Comparison of ENCODE assay signal across 19 cellular contexts in the genomic region with DNA sequence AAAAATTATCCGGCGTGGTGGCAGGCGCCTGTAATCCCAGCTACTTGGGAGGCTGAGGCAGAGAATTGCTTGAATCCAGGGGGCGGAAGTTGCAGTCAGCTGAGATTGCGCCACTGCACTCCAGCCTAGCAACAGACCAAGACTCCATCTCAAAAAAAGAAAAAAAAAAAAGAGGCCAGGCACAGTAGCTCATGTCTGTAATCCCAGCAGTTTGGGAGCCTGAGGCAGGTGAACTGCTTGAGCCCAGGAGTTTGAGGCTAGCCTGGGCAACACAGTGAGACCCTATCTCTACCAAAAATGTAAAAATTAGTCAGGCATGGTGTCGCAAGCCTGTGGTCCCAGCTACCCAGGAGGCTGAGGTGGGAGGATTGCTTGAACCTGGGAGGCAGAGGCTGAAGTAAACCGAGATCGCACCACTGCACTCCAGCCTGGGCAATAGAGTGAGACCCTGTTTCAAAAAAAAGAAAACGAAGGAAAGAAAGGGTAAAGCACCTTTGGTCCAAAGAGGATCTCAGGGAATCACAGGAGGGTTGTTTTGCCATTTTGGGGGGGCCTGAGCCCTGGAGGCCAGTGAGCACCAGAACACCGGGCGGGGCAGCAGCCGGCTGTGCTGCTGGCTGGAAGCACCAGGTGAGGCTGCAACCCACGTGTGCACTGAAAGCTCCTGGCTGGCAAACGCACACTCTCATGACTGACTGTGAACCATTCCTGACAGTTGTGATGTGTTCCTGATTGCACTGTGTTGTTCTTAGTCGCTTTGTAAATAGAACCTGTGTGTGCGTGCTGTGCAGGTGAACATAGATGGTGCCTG. TPM values are rescaled to one million over a fixed set of nuclear protein-coding genes. Genes with fewer than 3 reads are reported as not detected.
A peak's percentile ranks its signal among the peaks of the same experiment; 100 is the strongest.
DNase-seq lines count a peak whose midpoint lies in the region; ATAC-seq, FAIRE-seq and TF ChIP-seq lines count a peak whose summit lies in the region.
"Had no signal": no experiment of that assay in that cellular context is flagged by ENCODE, and none has a peak within 500 bp of the region (broad histone marks: within the 10 kb centered on the region; RNA-seq: fewer than 3 reads in every experiment).

No MANE protein-coding gene starts in this region.

- H3K9me2 ChIP-seq in PC-3 (replicated peaks; ENCODE audit: low read length) = no peaks in the 10 kb centered on the region

- BruUV-seq in PC-3 (replicated peaks; lab: Mats Ljungman, UMichigan) = no TSS peak
- BruUV-seq in HepG2 (replicated peaks; lab: Mats Ljungman, UMichigan) = no TSS peak

- TF ChIP-seq POLR2A in HepG2 (IDR thresholded peaks at IDR 0.05; ENCODE audit: insufficient read depth in 1 of 2, low read depth in 2 of 2, low read length in 2 of 2) = no peak

- H2AFZ ChIP-seq in PC-3 (ENCODE audit: low read length) (peak overlapping the region; percentile 70), HepG2 (ENCODE audit: low read length) (no peak overlapping the region)

- H3K27ac ChIP-seq in PC-3 (ENCODE audit: low read length) = no peak overlapping the region
- no peak overlapping the region for H3K27ac ChIP-seq in HepG2 (ENCODE audit: extremely low read length, insufficient read depth, low read length)
- H3K27ac ChIP-seq: brain microvascular endothelial cell, KMS-11, SK-N-MC, WERI-Rb-1 had no signal

- in situ Hi-C loops in HepG2 (cut with HindIII; ENCODE audit: extremely low pct_ligation_motif_present, low pct_unique_long_range_greater_than_20kb) = no loop called here

- FAIRE-seq in HepG2 (lab: Jason Lieb, UNC) = peak; percentile 8
- FAIRE-seq: islet of Langerhans had no signal

- no peak overlapping the region for H3K9ac ChIP-seq in PC-3 (ENCODE audit: low read length)
- no peak overlapping the region for H3K9ac ChIP-seq in HepG2 (ENCODE audit: insufficient read depth, low read depth, low read length)
- H3K9ac ChIP-seq: KMS-11 had no signal

- H3K36me3 ChIP-seq in PC-3 (ENCODE audit: low read depth, low read length) (no peaks in the 10 kb centered on the region), HepG2 (replicated peaks in 1 of 2; ENCODE audit: control insufficient read depth in 1 of 2, insufficient read depth in 2 of 2, low read length in 2 of 2) (no peaks in the 10 kb centered on the region)
- H3K36me3 ChIP-seq: brain microvascular endothelial cell, WERI-Rb-1 had no signal

- H3K4me3 ChIP-seq in PC-3 (ENCODE audit: low read length) (peak overlapping the region; percentile 56), HepG2 (replicated peaks in 1 of 3; ENCODE audit: insufficient read depth in 1 of 3, low read depth in 2 of 3, low read length in 3 of 3) (0 out of 6 replicates have a peak overlapping the region, but pooled peaks of 1 of the 3 experiments have one; percentile 31)
- H3K4me3 ChIP-seq: SK-N-MC had no signal

- no peak for TF ChIP-seq CTCF in PC-3 (conservative IDR thresholded peaks at IDR 0.05; ENCODE audit: low read depth, low read length)
- no peak for TF ChIP-seq CTCF in HepG2 (CRISPR knock-in tag; IDR thresholded peaks at IDR 0.05)

- CTCF ChIA-PET in PC-3 (lab: Charles Lee) = no interaction called here
- CTCF ChIA-PET in HepG2 (lab: Yijun Ruan, JAX; ENCODE audit: low intra/inter-chr PET ratio, low total read pairs) = no interaction called here

- H4K20me1 ChIP-seq in PC-3 (ENCODE audit: low read length) = no peaks in the 10 kb centered on the region
- no peaks in the 10 kb centered on the region for H4K20me1 ChIP-seq in HepG2 (ENCODE audit: insufficient read depth, low read length)

- H3K79me2 ChIP-seq in PC-3 (ENCODE audit: low read length) (no peaks in the 10 kb centered on the region), HepG2 (ENCODE audit: insufficient read depth, low read length) (no peaks in the 10 kb centered on the region)

- ATAC-seq in PC-3 (peak; percentile 76), HepG2 (peak; percentile 49), GM21723 (IDR thresholded peaks at IDR 0.05; ENCODE audit: unreplicated experiment) (no peak)

- no peak for TF ChIP-seq EP300 in HepG2 (IDR thresholded peaks at IDR 0.05; ENCODE audit: low read depth in 2 of 2, low read length in 2 of 2)
- no peak for TF ChIP-seq EP300 in HepG2 (CRISPR knock-in tag; IDR thresholded peaks at IDR 0.05; ENCODE audit: borderline replicate concordance)

- H3K4me2 ChIP-seq in PC-3 (ENCODE audit: low read length) (peak overlapping the region; percentile 84), HepG2 (ENCODE audit: low read depth, low read length) (peak overlapping the region; percentile 46)
- H3K4me2 ChIP-seq: KMS-11 had no signal

- H3K27me3 ChIP-seq in PC-3 (ENCODE audit: low read length) (no peaks in the 10 kb centered on the region), HepG2 (ENCODE audit: control insufficient read depth in 1 of 2, insufficient read depth in 2 of 2, low read length in 2 of 2) (peaks cover 7 to 53% of the 10 kb centered on the region in 2 experiments; a peak in 4 of 5 replicates)

- no peaks in the 10 kb centered on the region for H3F3A ChIP-seq in PC-3 (ENCODE audit: low read length, unreplicated experiment)

- no peaks in the 10 kb centered on the region for H3K9me3 ChIP-seq in PC-3 (ENCODE audit: low read length)
- no peaks in the 10 kb centered on the region for H3K9me3 ChIP-seq in HepG2 (ENCODE audit: low read length)

- POLR2A ChIA-PET in PC-3 (lab: Charles Lee; ENCODE audit: unreplicated experiment) = interaction anchor here (0.6 kb wide), 1 partner anchor 14 kb away, joined by 3 read pairs; no protein-coding TSS in a partner anchor
- POLR2A ChIA-PET in HepG2 (lab: Yijun Ruan, JAX) = interaction anchor here (0.7 kb wide), 1 partner anchor 37 kb away, joined by 5 read pairs; no protein-coding TSS in a partner anchor

- TF ChIP-seq RAD21 in HepG2 (CRISPR knock-in tag; IDR thresholded peaks at IDR 0.05) = no peak

- WGBS in HepG2 (ENCODE audit: low lambda C conversion rate) = 42% methylated on average over 14 of the region's 16 CpGs

- intact Hi-C loops in PC-3 (cut with micrococcal nuclease) = no loop called here
- intact Hi-C loops in HepG2 (cut with micrococcal nuclease; ENCODE audit: unreplicated experiment) = no loop called here

- DNase-seq in COR-L47 (lab: John Stamatoyannopoulos, UW) = peak; percentile 93
- DNase-seq in MV-4-11 (lab: John Stamatoyannopoulos, UW) = peak; percentile 10
- peak; percentile 55 for DNase-seq in PC-3
- DNase-seq in HepG2 (ENCODE audit: low spot score) = no peak
- DNase-seq in HK-2 (ENCODE audit: unreplicated experiment) = no peak
- DNase-seq in NCI-H226 = no peak
- no peak for DNase-seq in GM19238 (ENCODE audit: insufficient read length, low spot score)
- DNase-seq: AML-193; brain microvascular endothelial cell; effector CD4-positive, alpha-beta T cell; NK-92 treated with Interleukin-12 subunit alpha and Interleukin-12 subunit beta, amount 100 ng/mL, for 24 hours; stimulated activated CD4-positive, alpha-beta T cell treated with anti-CD3 and anti-CD28 coated beads, Interleukin-2, amount 100 ng/mL, for 48 hours; WERI-Rb-1 had no signal

- peaks cover 10% of the 10 kb centered on the region; the same call in 1 of the 2 replicates for H3K4me1 ChIP-seq in PC-3 (ENCODE audit: insufficient read depth, low read length)
- peaks cover 12% of the 10 kb centered on the region for H3K4me1 ChIP-seq in HepG2 (ENCODE audit: insufficient read depth, low read length)

RNA-seq across cellular contexts. Expression of gene HS3ST6, which starts 18.4 kb away (rescaled TPM):
- not detected in 2 replicates for total RNA-seq in PC-3 (2014; rRNA removed)
- total RNA-seq in HepG2 (2016; rRNA removed; fragmentation: Illumina TruSeq; extraction: Trizol) = not detected in 2 replicates
- not detected in 2 replicates for total RNA-seq in HepG2 (2016; cell fraction: cytosol; rRNA removed; fragmentation: Illumina TruSeq; extraction: Trizol; ENCODE audit: low read depth)
- total RNA-seq in HepG2 (2016; cell fraction: insoluble cytoplasmic fraction; rRNA removed; fragmentation: Illumina TruSeq; extraction: Trizol) = not detected in 2 replicates
- total RNA-seq in HepG2 (2016; cell fraction: membrane; rRNA removed; fragmentation: Illumina TruSeq; extraction: Trizol) = not detected in 2 replicates
- not detected in 2 replicates for total RNA-seq in HepG2 (2016; cell fraction: nucleus; rRNA removed; fragmentation: Illumina TruSeq; extraction: Trizol)
- polyA plus RNA-seq in HepG2 (2011; rRNA removed) = not detected in 2 replicates
- polyA plus RNA-seq in HepG2 (2011; cell fraction: cytosol; rRNA removed) = not detected in 2 replicates
- not detected in 2 replicates for polyA plus RNA-seq in HepG2 (2011; cell fraction: nucleus; rRNA removed)
- polyA plus RNA-seq in HepG2 (2012) = not detected in 2 replicates
- not detected in 2 replicates for polyA plus RNA-seq in HepG2 (2016; cell fraction: cytosol; fragmentation: Illumina TruSeq; extraction: Trizol; ENCODE audit: low read depth)
- not detected in 2 replicates for polyA plus RNA-seq in HepG2 (2016; cell fraction: insoluble cytoplasmic fraction; fragmentation: Illumina TruSeq; extraction: Trizol; ENCODE audit: low read depth)
- polyA plus RNA-seq in HepG2 (2016; cell fraction: membrane; fragmentation: Illumina TruSeq; extraction: Trizol; ENCODE audit: low read depth) = not detected in 2 replicates
- not detected in 2 replicates for polyA plus RNA-seq in HepG2 (2016; cell fraction: nucleus; fragmentation: Illumina TruSeq; extraction: Trizol; ENCODE audit: insufficient read depth, low read depth)
- not detected in 2 replicates for polyA minus RNA-seq in HepG2 (2011; rRNA and poly(A)+ RNA removed; ENCODE audit: low replicate concordance)
- polyA minus RNA-seq in HepG2 (2011; cell fraction: cytosol; rRNA and poly(A)+ RNA removed) = not detected in 2 replicates
- polyA minus RNA-seq in HepG2 (2011; cell fraction: nucleus; rRNA and poly(A)+ RNA removed) = not detected in 2 replicates
- total RNA-seq: fibroblast of villous mesenchyme, myocyte had no signal

RNA-seq across cellular contexts. Expression of gene MEIOB, which starts 27.9 kb away (rescaled TPM):
- total RNA-seq in PC-3 (2014; rRNA removed) = not detected in 2 replicates
- not detected in 2 replicates for total RNA-seq in HepG2 (2016; rRNA removed; fragmentation: Illumina TruSeq; extraction: Trizol)
- not detected in 2 replicates for total RNA-seq in HepG2 (2016; cell fraction: cytosol; rRNA removed; fragmentation: Illumina TruSeq; extraction: Trizol; ENCODE audit: low read depth)
- total RNA-seq in HepG2 (2016; cell fraction: insoluble cytoplasmic fraction; rRNA removed; fragmentation: Illumina TruSeq; extraction: Trizol) = not detected in 2 replicates
- not detected in 2 replicates for total RNA-seq in HepG2 (2016; cell fraction: membrane; rRNA removed; fragmentation: Illumina TruSeq; extraction: Trizol)
- not detected in 2 replicates for total RNA-seq in HepG2 (2016; cell fraction: nucleus; rRNA removed; fragmentation: Illumina TruSeq; extraction: Trizol)
- 0.05 and 0.17 TPM in 2 replicates for polyA plus RNA-seq in HepG2 (2011; rRNA removed)
- 0.09 TPM in 1 of 2 replicates, not detected in the other for polyA plus RNA-seq in HepG2 (2011; cell fraction: cytosol; rRNA removed)
- 0.31 and 0.38 TPM in 2 replicates for polyA plus RNA-seq in HepG2 (2011; cell fraction: nucleus; rRNA removed)
- 0.16 TPM in 1 of 2 replicates, not detected in the other for polyA plus RNA-seq in HepG2 (2012)
- not detected in 2 replicates for polyA plus RNA-seq in HepG2 (2016; cell fraction: cytosol; fragmentation: Illumina TruSeq; extraction: Trizol; ENCODE audit: low read depth)
- 0.13 TPM in 1 of 2 replicates, not detected in the other for polyA plus RNA-seq in HepG2 (2016; cell fraction: insoluble cytoplasmic fraction; fragmentation: Illumina TruSeq; extraction: Trizol; ENCODE audit: low read depth)
- not detected in 2 replicates for polyA plus RNA-seq in HepG2 (2016; cell fraction: membrane; fragmentation: Illumina TruSeq; extraction: Trizol; ENCODE audit: low read depth)
- not detected in 2 replicates for polyA plus RNA-seq in HepG2 (2016; cell fraction: nucleus; fragmentation: Illumina TruSeq; extraction: Trizol; ENCODE audit: insufficient read depth, low read depth)
- polyA minus RNA-seq in HepG2 (2011; rRNA and poly(A)+ RNA removed; ENCODE audit: low replicate concordance) = 0.44 TPM in 1 of 2 replicates, not detected in the other
- polyA minus RNA-seq in HepG2 (2011; cell fraction: cytosol; rRNA and poly(A)+ RNA removed) = not detected in 2 replicates
- 0.39 and 1.1 TPM in 2 replicates for polyA minus RNA-seq in HepG2 (2011; cell fraction: nucleus; rRNA and poly(A)+ RNA removed)
- total RNA-seq: fibroblast of villous mesenchyme, myocyte had no signal

RNA-seq across cellular contexts. Expression of gene MSRB1, which starts 43.2 kb away (rescaled TPM):
- total RNA-seq in PC-3 (2014; rRNA removed) (24.6 and 25.7 TPM in 2 replicates), HepG2 (2016; rRNA removed; fragmentation: Illumina TruSeq; extraction: Trizol) (32.1 and 49.0 TPM in 2 replicates)
- 17.7 and 18.5 TPM in 2 replicates for total RNA-seq in HepG2 (2016; cell fraction: cytosol; rRNA removed; fragmentation: Illumina TruSeq; extraction: Trizol; ENCODE audit: low read depth)
- 36.2 and 53.5 TPM in 2 replicates for total RNA-seq in HepG2 (2016; cell fraction: insoluble cytoplasmic fraction; rRNA removed; fragmentation: Illumina TruSeq; extraction: Trizol)
- 40.6 and 47.0 TPM in 2 replicates for total RNA-seq in HepG2 (2016; cell fraction: membrane; rRNA removed; fragmentation: Illumina TruSeq; extraction: Trizol)
- 22.9 and 23.6 TPM in 2 replicates for total RNA-seq in HepG2 (2016; cell fraction: nucleus; rRNA removed; fragmentation: Illumina TruSeq; extraction: Trizol)
- polyA plus RNA-seq in HepG2 (2011; rRNA removed) = 75.4 and 84.2 TPM in 2 replicates
- 77.3 and 104 TPM in 2 replicates for polyA plus RNA-seq in HepG2 (2011; cell fraction: cytosol; rRNA removed)
- polyA plus RNA-seq in HepG2 (2011; cell fraction: nucleus; rRNA removed) = 36.2 and 37.3 TPM in 2 replicates
- polyA plus RNA-seq in HepG2 (2012) = 50.3 and 50.5 TPM in 2 replicates
- 33.2 and 38.6 TPM in 2 replicates for polyA plus RNA-seq in HepG2 (2016; cell fraction: cytosol; fragmentation: Illumina TruSeq; extraction: Trizol; ENCODE audit: low read depth)
- 123 and 143 TPM in 2 replicates for polyA plus RNA-seq in HepG2 (2016; cell fraction: insoluble cytoplasmic fraction; fragmentation: Illumina TruSeq; extraction: Trizol; ENCODE audit: low read depth)
- 66.6 and 81.6 TPM in 2 replicates for polyA plus RNA-seq in HepG2 (2016; cell fraction: membrane; fragmentation: Illumina TruSeq; extraction: Trizol; ENCODE audit: low read depth)
- polyA plus RNA-seq in HepG2 (2016; cell fraction: nucleus; fragmentation: Illumina TruSeq; extraction: Trizol; ENCODE audit: insufficient read depth, low read depth) = 54.6 and 56.2 TPM in 2 replicates
- 38.3 and 153 TPM in 2 replicates for polyA minus RNA-seq in HepG2 (2011; rRNA and poly(A)+ RNA removed; ENCODE audit: low replicate concordance)
- 32.5 and 36.9 TPM in 2 replicates for polyA minus RNA-seq in HepG2 (2011; cell fraction: cytosol; rRNA and poly(A)+ RNA removed)
- polyA minus RNA-seq in HepG2 (2011; cell fraction: nucleus; rRNA and poly(A)+ RNA removed) = 29.6 and 34.3 TPM in 2 replicates

RNA-seq across cellular contexts. Expression of gene RPL3L, which starts 54.6 kb away (rescaled TPM):
- total RNA-seq in PC-3 (2014; rRNA removed) (1.5 TPM in 1 of 2 replicates, not detected in the other), HepG2 (2016; rRNA removed; fragmentation: Illumina TruSeq; extraction: Trizol) (not detected in 2 replicates)
- total RNA-seq in HepG2 (2016; cell fraction: cytosol; rRNA removed; fragmentation: Illumina TruSeq; extraction: Trizol; ENCODE audit: low read depth) = 1.0 TPM in 1 of 2 replicates, not detected in the other
- 0.43 TPM in 1 of 2 replicates, not detected in the other for total RNA-seq in HepG2 (2016; cell fraction: insoluble cytoplasmic fraction; rRNA removed; fragmentation: Illumina TruSeq; extraction: Trizol)
- total RNA-seq in HepG2 (2016; cell fraction: membrane; rRNA removed; fragmentation: Illumina TruSeq; extraction: Trizol) = 0.52 and 1.1 TPM in 2 replicates
- total RNA-seq in HepG2 (2016; cell fraction: nucleus; rRNA removed; fragmentation: Illumina TruSeq; extraction: Trizol) = 1.1 TPM in 2 replicates
- polyA plus RNA-seq in HepG2 (2011; rRNA removed) = 0.17 and 0.30 TPM in 2 replicates
- polyA plus RNA-seq in HepG2 (2011; cell fraction: cytosol; rRNA removed) = 0.06 and 0.11 TPM in 2 replicates
- polyA plus RNA-seq in HepG2 (2011; cell fraction: nucleus; rRNA removed) = 0.17 and 0.26 TPM in 2 replicates
- polyA plus RNA-seq in HepG2 (2012) = 0.64 and 1.1 TPM in 2 replicates
- not detected in 2 replicates for polyA plus RNA-seq in HepG2 (2016; cell fraction: cytosol; fragmentation: Illumina TruSeq; extraction: Trizol; ENCODE audit: low read depth)
- not detected in 2 replicates for polyA plus RNA-seq in HepG2 (2016; cell fraction: insoluble cytoplasmic fraction; fragmentation: Illumina TruSeq; extraction: Trizol; ENCODE audit: low read depth)
- 0.07 TPM in 1 of 2 replicates, not detected in the other for polyA plus RNA-seq in HepG2 (2016; cell fraction: membrane; fragmentation: Illumina TruSeq; extraction: Trizol; ENCODE audit: low read depth)
- polyA plus RNA-seq in HepG2 (2016; cell fraction: nucleus; fragmentation: Illumina TruSeq; extraction: Trizol; ENCODE audit: insufficient read depth, low read depth) = not detected in 2 replicates
- polyA minus RNA-seq in HepG2 (2011; rRNA and poly(A)+ RNA removed; ENCODE audit: low replicate concordance) = 3.8 TPM in 1 of 2 replicates, not detected in the other
- polyA minus RNA-seq in HepG2 (2011; cell fraction: cytosol; rRNA and poly(A)+ RNA removed) = 0.89 TPM in 1 of 2 replicates, not detected in the other
- 3.0 TPM in 1 of 2 replicates, not detected in the other for polyA minus RNA-seq in HepG2 (2011; cell fraction: nucleus; rRNA and poly(A)+ RNA removed)
- total RNA-seq: fibroblast of villous mesenchyme had no signal

RNA-seq across cellular contexts. Expression of gene NDUFB10, which starts 59.5 kb away (rescaled TPM):
- total RNA-seq in PC-3 (2014; rRNA removed) (407 and 530 TPM in 2 replicates), HepG2 (2016; rRNA removed; fragmentation: Illumina TruSeq; extraction: Trizol) (143 and 157 TPM in 2 replicates)
- 74.8 and 95.4 TPM in 2 replicates for total RNA-seq in HepG2 (2016; cell fraction: cytosol; rRNA removed; fragmentation: Illumina TruSeq; extraction: Trizol; ENCODE audit: low read depth)
- total RNA-seq in HepG2 (2016; cell fraction: insoluble cytoplasmic fraction; rRNA removed; fragmentation: Illumina TruSeq; extraction: Trizol) = 145 TPM in 2 replicates
- total RNA-seq in HepG2 (2016; cell fraction: membrane; rRNA removed; fragmentation: Illumina TruSeq; extraction: Trizol) = 96.5 and 119 TPM in 2 replicates
- 52.6 and 56.0 TPM in 2 replicates for total RNA-seq in HepG2 (2016; cell fraction: nucleus; rRNA removed; fragmentation: Illumina TruSeq; extraction: Trizol)
- polyA plus RNA-seq in HepG2 (2011; rRNA removed) = 68.6 and 73.7 TPM in 2 replicates
- polyA plus RNA-seq in HepG2 (2011; cell fraction: cytosol; rRNA removed) = 111 and 159 TPM in 2 replicates
- polyA plus RNA-seq in HepG2 (2011; cell fraction: nucleus; rRNA removed) = 63.4 and 64.1 TPM in 2 replicates
- 74.9 and 80.6 TPM in 2 replicates for polyA plus RNA-seq in HepG2 (2012)
- 121 and 146 TPM in 2 replicates for polyA plus RNA-seq in HepG2 (2016; cell fraction: cytosol; fragmentation: Illumina TruSeq; extraction: Trizol; ENCODE audit: low read depth)
- polyA plus RNA-seq in HepG2 (2016; cell fraction: insoluble cytoplasmic fraction; fragmentation: Illumina TruSeq; extraction: Trizol; ENCODE audit: low read depth) = 185 and 203 TPM in 2 replicates
- 122 and 150 TPM in 2 replicates for polyA plus RNA-seq in HepG2 (2016; cell fraction: membrane; fragmentation: Illumina TruSeq; extraction: Trizol; ENCODE audit: low read depth)
- polyA plus RNA-seq in HepG2 (2016; cell fraction: nucleus; fragmentation: Illumina TruSeq; extraction: Trizol; ENCODE audit: insufficient read depth, low read depth) = 134 and 138 TPM in 2 replicates
- polyA minus RNA-seq in HepG2 (2011; rRNA and poly(A)+ RNA removed; ENCODE audit: low replicate concordance) = 54.4 and 101 TPM in 2 replicates
- polyA minus RNA-seq in HepG2 (2011; cell fraction: cytosol; rRNA and poly(A)+ RNA removed) = 63.5 and 64.7 TPM in 2 replicates
- 15.9 and 21.5 TPM in 2 replicates for polyA minus RNA-seq in HepG2 (2011; cell fraction: nucleus; rRNA and poly(A)+ RNA removed)

Comparison
In these comparisons a context has a peak if more than half of its experiments do, and no peak if none do; other contexts are left out.
1. DNase-seq: peak in COR-L47 (single experiment), MV-4-11 (single experiment) and PC-3 (single experiment); none in HepG2 (single experiment), HK-2 (single experiment), NCI-H226 (single experiment) and GM19238 (single experiment).